In the genomic region with DNA sequence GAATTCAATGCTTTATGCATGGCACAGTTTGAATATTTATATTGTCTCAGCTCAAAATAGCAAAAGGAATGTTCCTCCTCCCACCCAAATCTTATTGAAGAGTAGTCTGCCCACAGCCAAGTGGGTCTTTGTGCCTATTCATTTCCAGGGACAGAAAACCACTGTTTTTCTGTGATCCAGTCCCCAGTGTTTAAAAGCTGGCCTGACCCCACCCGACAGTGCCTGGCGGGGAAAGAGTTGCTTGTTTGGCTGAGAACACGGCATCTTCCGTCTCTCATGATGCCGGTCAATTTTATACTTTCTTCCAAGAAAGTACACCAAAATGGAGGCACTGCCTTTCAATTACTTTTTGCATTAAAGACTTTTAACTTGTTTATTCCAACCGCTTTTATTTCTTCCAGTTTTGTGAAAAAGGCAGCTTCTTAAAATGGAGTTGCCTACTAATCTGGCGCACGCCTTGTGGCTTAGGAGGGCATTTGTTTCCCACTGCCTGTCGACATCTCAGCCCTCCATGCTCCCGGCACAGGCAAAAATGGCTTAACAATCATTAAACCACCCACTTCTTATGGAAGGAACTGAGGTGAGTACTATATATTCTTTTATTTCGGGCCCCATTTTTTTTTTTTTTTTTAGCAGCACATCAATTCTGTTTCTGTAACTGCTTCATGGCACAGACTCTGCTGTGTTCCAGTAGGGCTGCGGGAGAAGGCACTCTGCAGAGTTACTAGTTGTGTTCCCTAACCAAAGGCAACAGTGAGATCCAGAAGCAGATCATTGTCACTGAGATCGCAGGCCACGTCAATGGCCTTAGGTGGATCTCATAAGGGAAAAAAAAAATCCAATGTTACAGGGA, we compare ENCODE assay signal across 23 cellular contexts. TPM values are rescaled to one million over a fixed set of nuclear protein-coding genes. Genes with fewer than 3 reads are reported as not detected.
DNase-seq lines count a peak whose midpoint lies in the region; ATAC-seq and TF ChIP-seq lines count a peak whose summit lies in the region.
"Had no signal": no experiment of that assay in that cellular context is flagged by ENCODE, and none has a peak within 500 bp of the region (broad histone marks: within the 10 kb centered on the region; RNA-seq: fewer than 3 reads in every experiment).

No MANE protein-coding gene starts in this region.

- H3K4ac ChIP-seq in H9 (ENCODE audit: low read depth, low read length): no peak overlapping the region

- H2BK15ac ChIP-seq in H9 (ENCODE audit: low read depth, low read length): no peak overlapping the region

- H4K20me1 ChIP-seq in H9 (ENCODE audit: control insufficient read depth, insufficient read depth, insufficient read length): no peaks in the 10 kb centered on the region

- H3K18ac ChIP-seq in H9 (ENCODE audit: insufficient read length, low read depth, low read length): no peak overlapping the region

- no peak overlapping the region for H4K8ac ChIP-seq in H9 (replicated peaks; ENCODE audit: insufficient read length, low read depth, low read length)

- no peak overlapping the region for H2BK5ac ChIP-seq in H9 (ENCODE audit: insufficient read length, low read length)

- no peak overlapping the region for H3T11ph ChIP-seq in H9 (ENCODE audit: low read length)

- H2BK12ac ChIP-seq in H9 (ENCODE audit: insufficient read length, low read depth, low read length): no peak overlapping the region

- no peaks in the 10 kb centered on the region for H3K9me3 ChIP-seq in H9 (ENCODE audit: control insufficient read depth, low read depth, low read length)
- H3K9me3 ChIP-seq in T-helper 17 cell (ENCODE audit: control insufficient read depth, low read length, poor library complexity, severe bottlenecking): no peaks in the 10 kb centered on the region
- no peaks in the 10 kb centered on the region for H3K9me3 ChIP-seq in HAP-1
- H3K9me3 ChIP-seq: SJSA1 had no signal

- H3K4me3 ChIP-seq in skin epidermis (no peak overlapping the region), HAP-1 (no peak overlapping the region)
- H3K4me3 ChIP-seq: SJSA1 had no signal

- in situ Hi-C loops in HAP-1 (cut with MboI; ENCODE audit: low sequenced_read_pairs): no loop called here

- no peaks in the 10 kb centered on the region for H3K23me2 ChIP-seq in H9 (ENCODE audit: insufficient read length, low read depth, low read length, poor library complexity, severe bottlenecking)

- no peak for TF ChIP-seq CTCF in H9 (conservative IDR thresholded peaks at IDR 0.05)
- no peak for TF ChIP-seq CTCF in brain (conservative IDR thresholded peaks at IDR 0.05)

- no peaks in the 10 kb centered on the region for H3K79me2 ChIP-seq in H9 (ENCODE audit: insufficient read depth, low read length)

- H3K36me3 Mint-ChIP-seq in H9 (ENCODE audit: insufficient read depth in 1 of 3, low read depth in 3 of 3) (peaks cover 0 to 3% (median 0%) of the 10 kb centered on the region in 3 experiments; a peak in 2 of 7 replicates), brain (peaks cover 17% of the 10 kb centered on the region), T-helper 17 cell (ENCODE audit: low read depth) (peaks cover 3% of the 10 kb centered on the region)
- no peaks in the 10 kb centered on the region for H3K36me3 Mint-ChIP-seq in stimulated activated effector memory CD8-positive, alpha-beta T cell treated with anti-CD3 and anti-CD28 coated beads, Interleukin-12 subunit alpha, Interleukin-12 subunit beta, amount 100 ng/mL, for 72 hours

- no peak overlapping the region for H4K91ac ChIP-seq in H9 (ENCODE audit: insufficient read length, low read depth, low read length)

- no peak overlapping the region for H4K5ac ChIP-seq in H9 (ENCODE audit: insufficient read length, low read depth, low read length)

- no peak overlapping the region for H3K14ac ChIP-seq in H9 (ENCODE audit: insufficient read depth, low read length)

- H3K4me3 Mint-ChIP-seq in H9: no peak overlapping the region
- peak overlapping the region in 2 of 5 experiments; percentile 7 to 62 for H3K4me3 Mint-ChIP-seq in brain
- H3K4me3 Mint-ChIP-seq in T-helper 17 cell: no peak overlapping the region
- H3K4me3 Mint-ChIP-seq in stimulated activated effector memory CD8-positive, alpha-beta T cell treated with anti-CD3 and anti-CD28 coated beads, Interleukin-12 subunit alpha, Interleukin-12 subunit beta, amount 100 ng/mL, for 72 hours: no peak overlapping the region
- H3K4me3 Mint-ChIP-seq: activated naive CD8-positive, alpha-beta T cell treated with anti-CD3 and anti-CD28 coated beads, Interleukin-2, amount 50 U/mL, for 24 hours; CD4-positive, CD25-positive, alpha-beta regulatory T cell; mesothelial cell of epicardium; nephron had no signal

- H3K4me1 ChIP-seq in H9 (ENCODE audit: insufficient read depth, low read length): no peaks in the 10 kb centered on the region; the same call in none of the 2 replicates
- no peaks in the 10 kb centered on the region for H3K4me1 ChIP-seq in HAP-1

- H2BK20ac ChIP-seq in H9 (ENCODE audit: low read depth, low read length, poor library complexity, severe bottlenecking): no peak overlapping the region

- no CpG with 5 or more reads among the region's 14 CpGs for WGBS in H9 (ENCODE audit: extremely low coverage, insufficient read length, low lambda C conversion rate)

- H3K9me3 Mint-ChIP-seq in H9 (no peaks in the 10 kb centered on the region), brain (no peaks in the 10 kb centered on the region)
- no peaks in the 10 kb centered on the region for H3K9me3 Mint-ChIP-seq in stimulated activated effector memory CD8-positive, alpha-beta T cell treated with anti-CD3 and anti-CD28 coated beads, Interleukin-12 subunit alpha, Interleukin-12 subunit beta, amount 100 ng/mL, for 72 hours
- H3K9me3 Mint-ChIP-seq: activated naive CD8-positive, alpha-beta T cell treated with anti-CD3 and anti-CD28 coated beads, Interleukin-2, amount 50 U/mL, for 24 hours; CD4-positive, CD25-positive, alpha-beta regulatory T cell; mesothelial cell of epicardium; nephron had no signal

- ATAC-seq in T-helper 17 cell: no peak
- ATAC-seq in stimulated activated effector memory CD8-positive, alpha-beta T cell treated with anti-CD3 and anti-CD28 coated beads, Interleukin-12 subunit alpha, Interleukin-12 subunit beta, amount 100 ng/mL, for 72 hours: no peak
- ATAC-seq: activated naive CD8-positive, alpha-beta T cell treated with anti-CD3 and anti-CD28 coated beads, Interleukin-2, amount 50 U/mL, for 24 hours; left colon had no signal

- no peak overlapping the region for H2AK5ac ChIP-seq in H9 (ENCODE audit: insufficient read length, low read length)

- DNase-seq in H9 (no peak), medulla oblongata (ENCODE audit: extremely low spot score) (peak; percentile 80), T-helper 17 cell (no peak), HAP-1 (ENCODE audit: low spot score in 2 of 2) (no peak)
- DNase-seq in stimulated activated effector memory CD8-positive, alpha-beta T cell treated with anti-CD3 and anti-CD28 coated beads, Interleukin-12 subunit alpha, Interleukin-12 subunit beta, amount 100 ng/mL, for 72 hours (ENCODE audit: low spot score in 2 of 2): no peak
- DNase-seq: activated CD4-positive, alpha-beta T cell treated with anti-CD3 and anti-CD28 coated beads, Interleukin-2, amount 50 U/mL, for 48 hours; activated effector memory CD4-positive, alpha-beta T cell treated with Interleukin-2 at 50 U/mL for 16 hours; activated naive CD8-positive, alpha-beta T cell treated with anti-CD3 and anti-CD28 coated beads, Interleukin-2, amount 50 U/mL, for 24 hours; CD4-positive, CD25-positive, alpha-beta regulatory T cell; central memory CD4-positive, alpha-beta T cell; DMS53; effector CD4-positive, alpha-beta T cell; erythroblast; left colon; NCI-H1092; NCI-H2029 treated with DMSO at 0.1 percent for 48 hours; NCI-H345; T-helper 2 cell had no signal

- H3K27ac ChIP-seq in H9 (ENCODE audit: insufficient read length, low read depth, low read length) (no peak overlapping the region), skin epidermis (peak overlapping the region in 17 of 21 experiments; percentile 4 to 77 (median 41))
- H3K27ac ChIP-seq: SJSA1 had no signal

- no peak overlapping the region for H3K56ac ChIP-seq in H9 (ENCODE audit: insufficient read length, low read depth, low read length)

- H3K4me1 Mint-ChIP-seq in H9 (peaks cover 32 to 38% of the 10 kb centered on the region in 2 experiments), brain (peaks cover 18% of the 10 kb centered on the region), T-helper 17 cell (peaks cover 2% of the 10 kb centered on the region)
- peaks cover 7% of the 10 kb centered on the region for H3K4me1 Mint-ChIP-seq in stimulated activated effector memory CD8-positive, alpha-beta T cell treated with anti-CD3 and anti-CD28 coated beads, Interleukin-12 subunit alpha, Interleukin-12 subunit beta, amount 100 ng/mL, for 72 hours
- H3K4me1 Mint-ChIP-seq: activated naive CD8-positive, alpha-beta T cell treated with anti-CD3 and anti-CD28 coated beads, Interleukin-2, amount 50 U/mL, for 24 hours; CD4-positive, CD25-positive, alpha-beta regulatory T cell; mesothelial cell of epicardium had no signal

- no peak overlapping the region for H3K4me2 ChIP-seq in H9 (ENCODE audit: insufficient read depth, insufficient read length, low read length)

- no peak overlapping the region for H2AFZ ChIP-seq in H9 (ENCODE audit: low read length)

- H3K27me3 ChIP-seq in H9 (ENCODE audit: insufficient read depth, low read length): no peaks in the 10 kb centered on the region
- H3K27me3 ChIP-seq in HAP-1 (ENCODE audit: low read depth): no peaks in the 10 kb centered on the region
- H3K27me3 ChIP-seq: SJSA1 had no signal

- H3K27ac Mint-ChIP-seq in H9 (peak overlapping the region in 2 of 3 experiments; percentile 81 to 85; a peak in 5 of 7 replicates), brain (peak overlapping the region in 3 of 5 experiments; percentile 61 to 88 (median 72)), T-helper 17 cell (no peak overlapping the region)
- H3K27ac Mint-ChIP-seq in stimulated activated effector memory CD8-positive, alpha-beta T cell treated with anti-CD3 and anti-CD28 coated beads, Interleukin-12 subunit alpha, Interleukin-12 subunit beta, amount 100 ng/mL, for 72 hours: no peak overlapping the region
- H3K27ac Mint-ChIP-seq: activated naive CD8-positive, alpha-beta T cell treated with anti-CD3 and anti-CD28 coated beads, Interleukin-2, amount 50 U/mL, for 24 hours; CD4-positive, CD25-positive, alpha-beta regulatory T cell; mesothelial cell of epicardium; nephron had no signal

- H3K9ac ChIP-seq in H9 (ENCODE audit: extremely low read depth, insufficient read length, low read length): no peak overlapping the region

- H3K27me3 Mint-ChIP-seq in H9 (ENCODE audit: low read depth) (no peaks in the 10 kb centered on the region), brain (peaks cover 3% of the 10 kb centered on the region), T-helper 17 cell (no peaks in the 10 kb centered on the region)
- H3K27me3 Mint-ChIP-seq: activated naive CD8-positive, alpha-beta T cell treated with anti-CD3 and anti-CD28 coated beads, Interleukin-2, amount 50 U/mL, for 24 hours had no signal

- H3K79me1 ChIP-seq in H9 (ENCODE audit: insufficient read depth, low read depth, low read length, poor library complexity, severe bottlenecking): no peaks in the 10 kb centered on the region

- no peak overlapping the region for H3K23ac ChIP-seq in H9 (ENCODE audit: insufficient read length, low read depth, low read length)

- H2BK120ac ChIP-seq in H9 (ENCODE audit: low read depth, low read length, poor library complexity, severe bottlenecking): no peak overlapping the region

- H3K36me3 ChIP-seq in HAP-1 (replicated peaks): no peaks in the 10 kb centered on the region

RNA-seq across cellular contexts. Expression of a gene that starts 52.2 kb away (rescaled TPM):
- total RNA-seq in H9 (2021) (6.8 and 7.5 TPM in 2 replicates), T-helper 17 cell (10 to 100 TPM; 16.6 to 21.3 TPM)
- 44.6 TPM for polyA plus RNA-seq in brain (ENCODE audit: insufficient read depth, low read depth, low replicate concordance)

Comparison
In these comparisons a context has a peak if more than half of its experiments do, and no peak if none do; other contexts are left out.
1. H3K27ac Mint-ChIP-seq: peak in H9 (2 of 3) and brain (3 of 5); none in T-helper 17 cell (single experiment) and stimulated activated effector memory CD8-positive, alpha-beta T cell treated with anti-CD3 and anti-CD28 coated beads, Interleukin-12 subunit alpha, Interleukin-12 subunit beta, amount 100 ng/mL, for 72 hours (single experiment).